2 cellular contexts compared by ENCODE assay signal in genomic region chr9:86290341-86290740, GRCh38. TPM values are rescaled to one million over a fixed set of nuclear protein-coding genes. Genes with fewer than 3 reads are reported as not detected.
"Had no signal": no experiment of that assay in that cellular context is flagged by ENCODE, and none has a peak within 500 bp of the region (broad histone marks: within the 10 kb centered on the region; RNA-seq: fewer than 3 reads in every experiment).

No MANE protein-coding gene starts in this region.

RNA-seq across cellular contexts. Expression of gene C9orf153, which starts 30.9 kb away (rescaled TPM):
- total RNA-seq: LHCN-M2, Right ventricle myocardium inferior had no signal
